ENCODE assay signal across 15 cellular contexts in the genomic region with DNA sequence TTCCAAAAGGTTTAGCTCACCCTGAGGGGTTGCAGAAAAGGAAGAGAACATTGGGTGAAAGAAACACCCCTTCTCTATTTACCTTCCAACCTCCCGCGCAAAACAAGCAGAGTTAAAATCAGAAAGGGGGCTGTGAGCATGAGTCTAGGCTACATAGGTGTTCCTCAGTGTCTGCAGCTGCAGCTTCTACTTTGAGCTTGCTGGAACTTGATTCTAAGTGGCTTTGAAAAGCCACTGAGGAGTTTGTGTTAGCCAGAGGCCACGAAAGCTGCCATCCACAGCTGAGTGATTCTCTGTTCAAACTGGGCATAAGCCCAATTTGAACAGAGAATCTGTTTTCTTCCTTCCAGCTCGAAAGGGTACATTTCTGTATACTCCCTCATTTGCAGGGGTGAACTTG.
DNase-seq lines count a peak whose midpoint lies in the region; ATAC-seq and TF ChIP-seq lines count a peak whose summit lies in the region.
"Had no signal": no experiment of that assay in that cellular context is flagged by ENCODE, and none has a peak within 500 bp of the region (broad histone marks: within the 10 kb centered on the region; RNA-seq: fewer than 3 reads in every experiment).

No MANE protein-coding gene starts in this region.

- no peak for TF ChIP-seq CTCF in epithelial cell of esophagus (IDR thresholded peaks at IDR 0.05; ENCODE audit: insufficient read depth, low read depth, low read length, missing control alignments)

- H3K4me3 ChIP-seq in epithelial cell of esophagus (ENCODE audit: low read length) = no peak overlapping the region
- H3K4me3 ChIP-seq: colonic mucosa, esophagus muscularis mucosa, ovary, tibial artery had no signal

- ATAC-seq in GM19397 (IDR thresholded peaks at IDR 0.05; ENCODE audit: unreplicated experiment) (no peak), GM19395 (IDR thresholded peaks at IDR 0.05; ENCODE audit: unreplicated experiment) (no peak)
- ATAC-seq: HepG2 had no signal

- DNase-seq in NCI-H2107 treated with DMSO at 0.1 percent for 48 hours (lab: John Stamatoyannopoulos, UW; ENCODE audit: unreplicated experiment) = peak; percentile 56
- DNase-seq in NCI-H2107 (lab: John Stamatoyannopoulos, UW) = no peak
- DNase-seq in NCI-H446 (lab: John Stamatoyannopoulos, UW) = peak; percentile 0 to 9
- peak; percentile 1 for DNase-seq in epithelial cell of esophagus (ENCODE audit: low read depth)
- DNase-seq in putamen (ENCODE audit: low spot score) = peak; percentile 86
- DNase-seq in D341Med (ENCODE audit: low spot score) = no peak
- DNase-seq: activated CD8-positive, alpha-beta memory T cell treated with anti-CD3 and anti-CD28 coated beads, Interleukin-2, amount 50 U/mL, for 48 hours; activated naive CD8-positive, alpha-beta T cell treated with anti-CD3 and anti-CD28 coated beads, Interleukin-2, amount 10 ng/mL, durations not matched to agents 7 days and 5 days; colonic mucosa; ovary; tibial artery had no signal

Comparison
In these comparisons a context has a peak if more than half of its experiments do, and no peak if none do; other contexts are left out.
1. DNase-seq: peak in NCI-H2107 treated with DMSO at 0.1 percent for 48 hours (single experiment), NCI-H446 (2 of 2), epithelial cell of esophagus (single experiment) and putamen (single experiment); none in NCI-H2107 (single experiment) and D341Med (single experiment).